Comparison of ENCODE assay signal across 7 cellular contexts in genomic region chr5:157740211-157740610, GRCh38. TPM values are rescaled to one million over a fixed set of nuclear protein-coding genes. Genes with fewer than 3 reads are reported as not detected.
A peak's percentile ranks its signal among the peaks of the same experiment; 100 is the strongest.
DNase-seq lines count a peak whose midpoint lies in the region; ATAC-seq and TF ChIP-seq lines count a peak whose summit lies in the region.

No MANE protein-coding gene starts in this region.

- peak; percentile 22 for ATAC-seq in memory B cell (ENCODE audit: low read depth)
- ATAC-seq in GM21717 (IDR thresholded peaks at IDR 0.05; ENCODE audit: unreplicated experiment), result no peak

- TF ChIP-seq CTCF in DOHH2 (IDR thresholded peaks at IDR 0.05; ENCODE audit: low read depth, low read length, poor library complexity, severe bottlenecking), result peak; percentile 73

- H3K27me3 Mint-ChIP-seq in activated T-helper 1 cell treated with anti-CD3 and anti-CD28 coated beads, Interleukin-12 subunit alpha, Interleukin-12 subunit beta, Interleukin-2, Interleukin-4 antibody, amounts not matched to agents 30 ng/mL and 10 ng/mL and 1 ng/mL, durations not matched to agents 14 hours and 24 hours and 36 hours (ENCODE audit: insufficient read depth), result peaks cover 3% of the 10 kb centered on the region
- no peaks in the 10 kb centered on the region for H3K27me3 Mint-ChIP-seq in memory B cell

- peaks cover 51% of the 10 kb centered on the region for H3K36me3 ChIP-seq in DOHH2 (ENCODE audit: control insufficient read depth, low read length)

- no peaks in the 10 kb centered on the region for H3F3A ChIP-seq in DOHH2 (ENCODE audit: control insufficient read depth, insufficient read depth)

- no peak overlapping the region for H3K27ac Mint-ChIP-seq in activated T-helper 1 cell treated with anti-CD3 and anti-CD28 coated beads, Interleukin-12 subunit alpha, Interleukin-12 subunit beta, Interleukin-2, Interleukin-4 antibody, amounts not matched to agents 30 ng/mL and 10 ng/mL and 1 ng/mL, durations not matched to agents 14 hours and 24 hours and 36 hours
- H3K27ac Mint-ChIP-seq in memory B cell, result no peak overlapping the region

- H4K20me1 ChIP-seq in DOHH2 (ENCODE audit: control insufficient read depth, insufficient read depth, low read depth, low read length), result no peaks in the 10 kb centered on the region

- H3K36me3 Mint-ChIP-seq in activated T-helper 1 cell treated with anti-CD3 and anti-CD28 coated beads, Interleukin-12 subunit alpha, Interleukin-12 subunit beta, Interleukin-2, Interleukin-4 antibody, amounts not matched to agents 30 ng/mL and 10 ng/mL and 1 ng/mL, durations not matched to agents 14 hours and 24 hours and 36 hours (ENCODE audit: low read depth), result peaks cover 30% of the 10 kb centered on the region
- peaks cover 2% of the 10 kb centered on the region for H3K36me3 Mint-ChIP-seq in memory B cell

- H3K4me3 ChIP-seq in DOHH2 (ENCODE audit: low read length), result no peak overlapping the region

- H3K4me3 Mint-ChIP-seq in activated T-helper 1 cell treated with anti-CD3 and anti-CD28 coated beads, Interleukin-12 subunit alpha, Interleukin-12 subunit beta, Interleukin-2, Interleukin-4 antibody, amounts not matched to agents 30 ng/mL and 10 ng/mL and 1 ng/mL, durations not matched to agents 14 hours and 24 hours and 36 hours, result no peak overlapping the region
- no peak overlapping the region for H3K4me3 Mint-ChIP-seq in memory B cell

- H3K27me3 ChIP-seq in DOHH2 (ENCODE audit: control insufficient read depth, low read length), result no peaks in the 10 kb centered on the region

- intact Hi-C loops in activated T-helper 1 cell treated with anti-CD3 and anti-CD28 coated beads, Interleukin-12 subunit alpha, Interleukin-12 subunit beta, Interleukin-2, Interleukin-4 antibody, amounts not matched to agents 30 ng/mL and 10 ng/mL and 1 ng/mL, durations not matched to agents 14 hours and 24 hours and 36 hours (cut with micrococcal nuclease), result no loop called here

- H3K27ac ChIP-seq in DOHH2 (ENCODE audit: low read depth, low read length), result no peak overlapping the region

- no peaks in the 10 kb centered on the region for H3K9me3 ChIP-seq in DOHH2 (ENCODE audit: control insufficient read depth, insufficient read depth, low read length)

- no peaks in the 10 kb centered on the region for H3K9me2 ChIP-seq in DOHH2 (replicated peaks; ENCODE audit: control insufficient read depth, low read length)

- H3K4me1 ChIP-seq in DOHH2 (ENCODE audit: control insufficient read depth, low read length), result peaks cover 17% of the 10 kb centered on the region

- DNase-seq in HuH-7 (ENCODE audit: low spot score) (peak; percentile 73), memory B cell (ENCODE audit: low spot score in 2 of 2) (peak in 1 of 2 donors; percentile 25), ureter (ENCODE audit: low spot score) (no peak), putamen (ENCODE audit: low spot score) (no peak)
- DNase-seq in activated T-helper 1 cell treated with anti-CD3 and anti-CD28 coated beads, Interleukin-12 subunit alpha, Interleukin-12 subunit beta, Interleukin-2, Interleukin-4 antibody, amounts not matched to agents 30 ng/mL and 10 ng/mL and 1 ng/mL, durations not matched to agents 14 hours and 24 hours and 36 hours (ENCODE audit: low spot score), result peak; percentile 13

- H3K4me2 ChIP-seq in DOHH2 (ENCODE audit: low read length), result no peak overlapping the region

- H3K9me3 Mint-ChIP-seq in activated T-helper 1 cell treated with anti-CD3 and anti-CD28 coated beads, Interleukin-12 subunit alpha, Interleukin-12 subunit beta, Interleukin-2, Interleukin-4 antibody, amounts not matched to agents 30 ng/mL and 10 ng/mL and 1 ng/mL, durations not matched to agents 14 hours and 24 hours and 36 hours, result no peaks in the 10 kb centered on the region
- H3K9me3 Mint-ChIP-seq in memory B cell, result no peaks in the 10 kb centered on the region

- H3K4me1 Mint-ChIP-seq in activated T-helper 1 cell treated with anti-CD3 and anti-CD28 coated beads, Interleukin-12 subunit alpha, Interleukin-12 subunit beta, Interleukin-2, Interleukin-4 antibody, amounts not matched to agents 30 ng/mL and 10 ng/mL and 1 ng/mL, durations not matched to agents 14 hours and 24 hours and 36 hours (ENCODE audit: low read depth), result peaks cover 26% of the 10 kb centered on the region
- H3K4me1 Mint-ChIP-seq in memory B cell, result peaks cover 14% of the 10 kb centered on the region

- H3K79me2 ChIP-seq in DOHH2 (ENCODE audit: control insufficient read depth, low read length), result peaks cover 13% of the 10 kb centered on the region

RNA-seq across cellular contexts. Expression of gene LSM11, which starts 3.3 kb away (rescaled TPM):
- total RNA-seq in activated T-helper 1 cell treated with anti-CD3 and anti-CD28 coated beads, Interleukin-12 subunit alpha, Interleukin-12 subunit beta, Interleukin-2, Interleukin-4 antibody, amounts not matched to agents 30 ng/mL and 10 ng/mL and 1 ng/mL, durations not matched to agents 14 hours and 24 hours and 36 hours, result 8.8 and 9.0 TPM in 2 replicates
- total RNA-seq in ureter, result 3.6 TPM

RNA-seq across cellular contexts. Expression of gene THG1L, which starts 9.0 kb away (rescaled TPM):
- total RNA-seq in activated T-helper 1 cell treated with anti-CD3 and anti-CD28 coated beads, Interleukin-12 subunit alpha, Interleukin-12 subunit beta, Interleukin-2, Interleukin-4 antibody, amounts not matched to agents 30 ng/mL and 10 ng/mL and 1 ng/mL, durations not matched to agents 14 hours and 24 hours and 36 hours, result 26.8 and 30.1 TPM in 2 replicates
- 12.1 TPM for total RNA-seq in ureter

Comparison
In these comparisons a context has a peak if more than half of its experiments do, and no peak if none do; other contexts are left out.
1. DNase-seq: peak in HuH-7 (single experiment) and activated T-helper 1 cell treated with anti-CD3 and anti-CD28 coated beads, Interleukin-12 subunit alpha, Interleukin-12 subunit beta, Interleukin-2, Interleukin-4 antibody, amounts not matched to agents 30 ng/mL and 10 ng/mL and 1 ng/mL, durations not matched to agents 14 hours and 24 hours and 36 hours (single experiment); none in ureter (single experiment) and putamen (single experiment).